In the genomic region with DNA sequence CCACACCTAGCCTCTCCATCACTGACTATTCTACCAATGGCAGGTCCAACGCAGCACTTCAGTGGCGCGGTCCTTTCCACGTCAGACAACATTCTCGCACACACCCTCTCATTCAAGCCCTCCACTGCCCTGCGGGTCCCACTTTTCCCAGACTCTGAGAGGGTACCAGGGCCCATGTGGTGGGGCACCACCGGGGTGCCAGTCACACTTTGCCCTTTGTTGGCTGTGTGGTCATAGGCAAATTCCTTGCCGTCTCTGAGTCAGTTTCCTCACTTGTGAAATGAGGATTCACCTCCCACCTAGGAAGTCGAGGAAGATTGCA, we compare ENCODE assay signal across 9 cellular contexts. TPM values are rescaled to one million over a fixed set of nuclear protein-coding genes. Genes with fewer than 3 reads are reported as not detected.
DNase-seq lines count a peak whose midpoint lies in the region; ATAC-seq and TF ChIP-seq lines count a peak whose summit lies in the region.
"Had no signal": no experiment of that assay in that cellular context is flagged by ENCODE, and none has a peak within 500 bp of the region (broad histone marks: within the 10 kb centered on the region; RNA-seq: fewer than 3 reads in every experiment).

No MANE protein-coding gene starts in this region.

- H3K27me3 ChIP-seq in right atrium auricular region = no peaks in the 10 kb centered on the region

- peaks cover 6% of the 10 kb centered on the region for H3K4me1 Mint-ChIP-seq in T-helper 1 cell treated with Interleukin-12 subunit alpha and Interleukin-12 subunit beta and Interleukin-4 antibody, amounts not matched to agents 30 μg/mL and 1 μg/mL, for 36 hours (ENCODE audit: low read depth)
- peaks cover 11% of the 10 kb centered on the region for H3K4me1 Mint-ChIP-seq in activated T-helper 1 cell treated with anti-CD3 and anti-CD28 coated beads, Interleukin-12 subunit alpha, Interleukin-12 subunit beta, Interleukin-2, Interleukin-4 antibody, amounts not matched to agents 30 ng/mL and 10 ng/mL and 1 ng/mL, durations not matched to agents 14 hours and 24 hours and 36 hours (ENCODE audit: low read depth)
- H3K4me1 Mint-ChIP-seq in stimulated activated memory B cell treated with anti-CD40 and anti-IgM and Interleukin-4, amounts not matched to agents 10 μg/mL and 1 μg/mL and 100 μg/mL, for 72 hours = peaks cover 4% of the 10 kb centered on the region

- H3K27ac ChIP-seq in right atrium auricular region = peak overlapping the region; percentile 95 to 98

- H3K4me3 ChIP-seq in right atrium auricular region = peak overlapping the region; percentile 75 to 88

- H3K4me1 ChIP-seq in right atrium auricular region = peaks cover 0 to 61% of the 10 kb centered on the region in 2 donors

- no peak for TF ChIP-seq CTCF in right atrium auricular region (IDR thresholded peaks at IDR 0.05)

- H3K36me3 Mint-ChIP-seq in T-helper 1 cell treated with Interleukin-12 subunit alpha and Interleukin-12 subunit beta and Interleukin-4 antibody, amounts not matched to agents 30 μg/mL and 1 μg/mL, for 36 hours (ENCODE audit: low read depth) = peaks cover 3% of the 10 kb centered on the region
- no peaks in the 10 kb centered on the region for H3K36me3 Mint-ChIP-seq in activated T-helper 1 cell treated with anti-CD3 and anti-CD28 coated beads, Interleukin-12 subunit alpha, Interleukin-12 subunit beta, Interleukin-2, Interleukin-4 antibody, amounts not matched to agents 30 ng/mL and 10 ng/mL and 1 ng/mL, durations not matched to agents 14 hours and 24 hours and 36 hours (ENCODE audit: low read depth)
- no peaks in the 10 kb centered on the region for H3K36me3 Mint-ChIP-seq in stimulated activated memory B cell treated with anti-CD40 and anti-IgM and Interleukin-4, amounts not matched to agents 10 μg/mL and 1 μg/mL and 100 μg/mL, for 72 hours

- no peaks in the 10 kb centered on the region for H3K9me3 Mint-ChIP-seq in T-helper 1 cell treated with Interleukin-12 subunit alpha and Interleukin-12 subunit beta and Interleukin-4 antibody, amounts not matched to agents 30 μg/mL and 1 μg/mL, for 36 hours
- H3K9me3 Mint-ChIP-seq in activated T-helper 1 cell treated with anti-CD3 and anti-CD28 coated beads, Interleukin-12 subunit alpha, Interleukin-12 subunit beta, Interleukin-2, Interleukin-4 antibody, amounts not matched to agents 30 ng/mL and 10 ng/mL and 1 ng/mL, durations not matched to agents 14 hours and 24 hours and 36 hours = no peaks in the 10 kb centered on the region
- H3K9me3 Mint-ChIP-seq in stimulated activated memory B cell treated with anti-CD40 and anti-IgM and Interleukin-4, amounts not matched to agents 10 μg/mL and 1 μg/mL and 100 μg/mL, for 72 hours = no peaks in the 10 kb centered on the region

- peak overlapping the region; percentile 38 for H3K4me3 Mint-ChIP-seq in T-helper 1 cell treated with Interleukin-12 subunit alpha and Interleukin-12 subunit beta and Interleukin-4 antibody, amounts not matched to agents 30 μg/mL and 1 μg/mL, for 36 hours
- H3K4me3 Mint-ChIP-seq in activated T-helper 1 cell treated with anti-CD3 and anti-CD28 coated beads, Interleukin-12 subunit alpha, Interleukin-12 subunit beta, Interleukin-2, Interleukin-4 antibody, amounts not matched to agents 30 ng/mL and 10 ng/mL and 1 ng/mL, durations not matched to agents 14 hours and 24 hours and 36 hours = peak overlapping the region; percentile 72
- peak overlapping the region; percentile 4 for H3K4me3 Mint-ChIP-seq in stimulated activated memory B cell treated with anti-CD40 and anti-IgM and Interleukin-4, amounts not matched to agents 10 μg/mL and 1 μg/mL and 100 μg/mL, for 72 hours

- peak overlapping the region; percentile 0 for H3K27ac Mint-ChIP-seq in T-helper 1 cell treated with Interleukin-12 subunit alpha and Interleukin-12 subunit beta and Interleukin-4 antibody, amounts not matched to agents 30 μg/mL and 1 μg/mL, for 36 hours
- H3K27ac Mint-ChIP-seq in activated T-helper 1 cell treated with anti-CD3 and anti-CD28 coated beads, Interleukin-12 subunit alpha, Interleukin-12 subunit beta, Interleukin-2, Interleukin-4 antibody, amounts not matched to agents 30 ng/mL and 10 ng/mL and 1 ng/mL, durations not matched to agents 14 hours and 24 hours and 36 hours = no peak overlapping the region
- H3K27ac Mint-ChIP-seq in stimulated activated memory B cell treated with anti-CD40 and anti-IgM and Interleukin-4, amounts not matched to agents 10 μg/mL and 1 μg/mL and 100 μg/mL, for 72 hours = no peak overlapping the region

- no peaks in the 10 kb centered on the region for H3K9me3 ChIP-seq in right atrium auricular region

- intact Hi-C loops in activated T-helper 1 cell treated with anti-CD3 and anti-CD28 coated beads, Interleukin-12 subunit alpha, Interleukin-12 subunit beta, Interleukin-2, Interleukin-4 antibody, amounts not matched to agents 30 ng/mL and 10 ng/mL and 1 ng/mL, durations not matched to agents 14 hours and 24 hours and 36 hours (cut with micrococcal nuclease) = no loop called here

- DNase-seq in T-helper 1 cell = no peak
- no peak for DNase-seq in activated T-helper 1 cell treated with anti-CD3 and anti-CD28 coated beads, Interleukin-12 subunit alpha, Interleukin-12 subunit beta, Interleukin-2, Interleukin-4 antibody, amounts not matched to agents 30 ng/mL and 10 ng/mL and 1 ng/mL, durations not matched to agents 14 hours and 24 hours and 36 hours (ENCODE audit: low spot score)
- no peak for DNase-seq in right atrium auricular region (ENCODE audit: low spot score)
- no peak for DNase-seq in NOMO-1 treated with DMSO at 0.1 percent for 48 hours (lab: John Stamatoyannopoulos, UW; ENCODE audit: unreplicated experiment)
- DNase-seq: 8988T had no signal

- ATAC-seq in stimulated activated memory B cell treated with anti-CD40 and anti-IgM and Interleukin-4, amounts not matched to agents 10 μg/mL and 1 μg/mL and 100 μg/mL, for 72 hours = no peak
- ATAC-seq in HG02763 (IDR thresholded peaks at IDR 0.05; ENCODE audit: unreplicated experiment) (no peak), HG03280 (IDR thresholded peaks at IDR 0.05; ENCODE audit: unreplicated experiment) (no peak)

- peaks cover 14% of the 10 kb centered on the region for H3K27me3 Mint-ChIP-seq in T-helper 1 cell treated with Interleukin-12 subunit alpha and Interleukin-12 subunit beta and Interleukin-4 antibody, amounts not matched to agents 30 μg/mL and 1 μg/mL, for 36 hours (ENCODE audit: low read depth)
- H3K27me3 Mint-ChIP-seq in activated T-helper 1 cell treated with anti-CD3 and anti-CD28 coated beads, Interleukin-12 subunit alpha, Interleukin-12 subunit beta, Interleukin-2, Interleukin-4 antibody, amounts not matched to agents 30 ng/mL and 10 ng/mL and 1 ng/mL, durations not matched to agents 14 hours and 24 hours and 36 hours (ENCODE audit: insufficient read depth) = peaks cover 6% of the 10 kb centered on the region
- H3K27me3 Mint-ChIP-seq in stimulated activated memory B cell treated with anti-CD40 and anti-IgM and Interleukin-4, amounts not matched to agents 10 μg/mL and 1 μg/mL and 100 μg/mL, for 72 hours = peaks cover 15% of the 10 kb centered on the region

- H3K36me3 ChIP-seq in right atrium auricular region = no peaks in the 10 kb centered on the region

RNA-seq across cellular contexts. Expression of gene PLCD3, which starts 1.1 kb away (rescaled TPM):
- 2.4 and 4.3 TPM in 2 replicates for total RNA-seq in activated T-helper 1 cell treated with anti-CD3 and anti-CD28 coated beads, Interleukin-12 subunit alpha, Interleukin-12 subunit beta, Interleukin-2, Interleukin-4 antibody, amounts not matched to agents 30 ng/mL and 10 ng/mL and 1 ng/mL, durations not matched to agents 14 hours and 24 hours and 36 hours
- total RNA-seq in right atrium auricular region = 100 to 1,000 TPM; 102 to 156 TPM

RNA-seq across cellular contexts. Expression of gene ACBD4, which starts 4.2 kb away (rescaled TPM):
- total RNA-seq in activated T-helper 1 cell treated with anti-CD3 and anti-CD28 coated beads, Interleukin-12 subunit alpha, Interleukin-12 subunit beta, Interleukin-2, Interleukin-4 antibody, amounts not matched to agents 30 ng/mL and 10 ng/mL and 1 ng/mL, durations not matched to agents 14 hours and 24 hours and 36 hours = 11.3 and 12.5 TPM in 2 replicates
- 1 to 10 TPM; 9.0 to 9.4 TPM for total RNA-seq in right atrium auricular region

RNA-seq across cellular contexts. Expression of gene HEXIM1, which starts 17.0 kb away (rescaled TPM):
- 65.9 and 67.9 TPM in 2 replicates for total RNA-seq in activated T-helper 1 cell treated with anti-CD3 and anti-CD28 coated beads, Interleukin-12 subunit alpha, Interleukin-12 subunit beta, Interleukin-2, Interleukin-4 antibody, amounts not matched to agents 30 ng/mL and 10 ng/mL and 1 ng/mL, durations not matched to agents 14 hours and 24 hours and 36 hours
- total RNA-seq in right atrium auricular region = 10 to 100 TPM; 16.4 to 31.1 TPM

RNA-seq across cellular contexts. Expression of gene HEXIM2, which starts 30.4 kb away (rescaled TPM):
- 6.7 and 7.1 TPM in 2 replicates for total RNA-seq in activated T-helper 1 cell treated with anti-CD3 and anti-CD28 coated beads, Interleukin-12 subunit alpha, Interleukin-12 subunit beta, Interleukin-2, Interleukin-4 antibody, amounts not matched to agents 30 ng/mL and 10 ng/mL and 1 ng/mL, durations not matched to agents 14 hours and 24 hours and 36 hours
- total RNA-seq in right atrium auricular region = 1 to 10 TPM; 3.1 to 6.8 TPM

Comparison
In these comparisons a context has a peak if more than half of its experiments do, and no peak if none do; other contexts are left out.
1. H3K4me3 Mint-ChIP-seq: peak in every context shown above with its lines; median percentile 72 in activated T-helper 1 cell treated with anti-CD3 and anti-CD28 coated beads, Interleukin-12 subunit alpha, Interleukin-12 subunit beta, Interleukin-2, Interleukin-4 antibody, amounts not matched to agents 30 ng/mL and 10 ng/mL and 1 ng/mL, durations not matched to agents 14 hours and 24 hours and 36 hours; 38 in T-helper 1 cell treated with Interleukin-12 subunit alpha and Interleukin-12 subunit beta and Interleukin-4 antibody, amounts not matched to agents 30 μg/mL and 1 μg/mL, for 36 hours; 4 in stimulated activated memory B cell treated with anti-CD40 and anti-IgM and Interleukin-4, amounts not matched to agents 10 μg/mL and 1 μg/mL and 100 μg/mL, for 72 hours.
2. RNA of gene PLCD3, which starts 1.1 kb away (total RNA-seq): 102 to 156 TPM in right atrium auricular region; 2.4 to 4.3 TPM in activated T-helper 1 cell treated with anti-CD3 and anti-CD28 coated beads, Interleukin-12 subunit alpha, Interleukin-12 subunit beta, Interleukin-2, Interleukin-4 antibody, amounts not matched to agents 30 ng/mL and 10 ng/mL and 1 ng/mL, durations not matched to agents 14 hours and 24 hours and 36 hours; every median in the first group is over 10 times any median in the second.